In genomic region chr7:129955993-129956543, GRCh38 we compare ENCODE assay signal across 3 cellular contexts.
TF ChIP-seq lines count a peak whose summit lies in the region.

No MANE protein-coding gene starts in this region.

TF ChIP-seq in SK-N-SH, 30 proteins besides CTCF, POLR2A, EP300 and RAD21 (continued from another document):
- TF ChIP-seq FOXM1 (IDR thresholded peaks at IDR 0.05; ENCODE audit: low read depth) (no peak), REST (IDR thresholded peaks at IDR 0.05; ENCODE audit: low read depth, low read length) (no peak), POLR2AphosphoS5 (IDR thresholded peaks at IDR 0.05; ENCODE audit: low read depth, low read length) (no peak), JUND (IDR thresholded peaks at IDR 0.05) (no peak), SIN3A (IDR thresholded peaks at IDR 0.05; ENCODE audit: borderline replicate concordance, low read depth, low read length) (no peak), IRF3 (IDR thresholded peaks at IDR 0.05; ENCODE audit: low read depth, low read length) (no peak), FOXJ3 (CRISPR knock-in tag; IDR thresholded peaks at IDR 0.05) (no peak), MEF2A (IDR thresholded peaks at IDR 0.05; ENCODE audit: borderline replicate concordance, low read depth) (no peak), MXI1 (IDR thresholded peaks at IDR 0.05; ENCODE audit: low read depth, low read length) (no peak)

TF ChIP-seq in SK-N-SH treated with all-trans-retinoic acid at 6 μM for 48 hours, 23 proteins besides CTCF, POLR2A, EP300 and RAD21:
- no peak for TF ChIP-seq ZC3H10 (CRISPR knock-in tag; IDR thresholded peaks at IDR 0.05)
- no peak for TF ChIP-seq SNAI2 (CRISPR knock-in tag; IDR thresholded peaks at IDR 0.05)
- no peak for TF ChIP-seq RARB (CRISPR knock-in tag; IDR thresholded peaks at IDR 0.05)
- TF ChIP-seq GLIS3 (CRISPR knock-in tag; IDR thresholded peaks at IDR 0.05): no peak
- TF ChIP-seq ARNTL (CRISPR knock-in tag; IDR thresholded peaks at IDR 0.05; ENCODE audit: borderline replicate concordance, low read depth): no peak
TF ChIP-seq in SK-N-SH treated with all-trans-retinoic acid at 6 μM for 48 hours: peak in this region for 0.

TF ChIP-seq in H1, 55 proteins besides CTCF, POLR2A, EP300 and RAD21:
- TF ChIP-seq CHD7 (IDR thresholded peaks at IDR 0.05; ENCODE audit: insufficient replicate concordance, low read length) (no peak), TAF7 (optimal IDR thresholded peaks at IDR 0.05; ENCODE audit: borderline replicate concordance, low read depth, low read length) (no peak), SIRT6 (IDR thresholded peaks at IDR 0.05; ENCODE audit: low read length) (no peak), SIX5 (IDR thresholded peaks at IDR 0.05; ENCODE audit: low read depth, low read length) (no peak), NANOG (IDR thresholded peaks at IDR 0.05; ENCODE audit: insufficient read depth, low read depth, low read length, poor library complexity, severe bottlenecking) (no peak), SIN3A (conservative IDR thresholded peaks at IDR 0.05 in 1 of 2, IDR thresholded peaks at IDR 0.05 in 1 of 2; ENCODE audit: low read depth in 1 of 2, low read length in 2 of 2) (no peak), SRF (IDR thresholded peaks at IDR 0.05; ENCODE audit: low read depth, low read length) (no peak), RXRA (IDR thresholded peaks at IDR 0.05; ENCODE audit: insufficient read depth, low read depth, low read length) (no peak), POLR2AphosphoS5 (IDR thresholded peaks at IDR 0.05; ENCODE audit: low read depth, low read length) (no peak), GABPA (IDR thresholded peaks at IDR 0.05; ENCODE audit: borderline replicate concordance, insufficient read depth, low read length) (no peak), SP1 (IDR thresholded peaks at IDR 0.05; ENCODE audit: low read depth, low read length) (no peak), JUN (IDR thresholded peaks at IDR 0.05; ENCODE audit: low read depth, low read length) (no peak), CTBP2 (IDR thresholded peaks at IDR 0.05; ENCODE audit: borderline replicate concordance, insufficient read depth, insufficient read length, low read length) (no peak), HDAC6 (IDR thresholded peaks at IDR 0.05; ENCODE audit: low read depth, low read length) (no peak), HDAC2 (IDR thresholded peaks at IDR 0.05; ENCODE audit: borderline replicate concordance in 1 of 2, low read depth in 2 of 2, low read length in 2 of 2) (no peak), CHD1 (IDR thresholded peaks at IDR 0.05; ENCODE audit: low read depth, low read length) (no peak)
